Comparison of ENCODE assay signal across 8 cellular contexts in genomic region chr2:203014456-203015199, GRCh38. TPM values are rescaled to one million over a fixed set of nuclear protein-coding genes. Genes with fewer than 3 reads are reported as not detected.
A peak's percentile ranks its signal among the peaks of the same experiment; 100 is the strongest.
DNase-seq lines count a peak whose midpoint lies in the region; ATAC-seq and TF ChIP-seq lines count a peak whose summit lies in the region.

TSS of gene NBEAL1 (plus strand) at chr2:203014875. CDS start at chr2:203016385, 1,510 bp downstream.

- peak within 1 kb of the TSS; percentile 95 for H3K27ac ChIP-seq in upper lobe of right lung

- peaks cover 16% of the 10 kb centered on the region for H3K4me1 ChIP-seq in upper lobe of right lung

- TF ChIP-seq CTCF in GM13976 (IDR thresholded peaks at IDR 0.05; ENCODE audit: borderline replicate concordance, control extremely low read depth, extremely low read depth, insufficient read depth, missing control alignments): no peak
- no peak for TF ChIP-seq CTCF in upper lobe of right lung (IDR thresholded peaks at IDR 0.05)

- peak within 1 kb of the TSS; percentile 88 for H3K4me3 ChIP-seq in upper lobe of right lung

- peak; percentile 97 for ATAC-seq in HG02870 (IDR thresholded peaks at IDR 0.05; ENCODE audit: unreplicated experiment)
- peak; percentile 98 to 99 for ATAC-seq in left cardiac atrium
- ATAC-seq in upper lobe of right lung: peak; percentile 99

- no peaks in the 10 kb centered on the region for H3K27me3 ChIP-seq in upper lobe of right lung

- intact Hi-C loops in T-helper 1 cell treated with Interleukin-12 subunit alpha and Interleukin-12 subunit beta and Interleukin-4 antibody, amounts not matched to agents 30 ng/mL and 1 ng/mL, for 36 hours (cut with micrococcal nuclease): loop anchor here (1.0 to 10.0 kb wide), 16 partner anchors 49 to 1780 kb away; partner anchors contain the start of genes ABI2, BMPR2, CD28 and CYP20A1
- intact Hi-C loops in left cardiac atrium (cut with DNase I): no loop called here
- intact Hi-C loops in posterior vena cava (cut with DNase I): no loop called here
- intact Hi-C loops in upper lobe of right lung (cut with DNase I): no loop called here

- in situ Hi-C loops in GM13976 (cut with MboI; ENCODE audit: low sequenced_read_pairs, unreplicated experiment): no loop called here

- no peaks in the 10 kb centered on the region for H3K36me3 ChIP-seq in upper lobe of right lung

- no peaks in the 10 kb centered on the region for H3K9me3 ChIP-seq in upper lobe of right lung

- DNase-seq in GM13976 (ENCODE audit: low spot score): peak; percentile 97
- DNase-seq in NCI-H146 treated with DMSO at 0.1 percent for 48 hours (lab: John Stamatoyannopoulos, UW; ENCODE audit: unreplicated experiment): peak; percentile 85
- DNase-seq in amygdala (lab: John Stamatoyannopoulos, UW): peak; percentile 83 to 99 (median 97)
- peak; percentile 98 for DNase-seq in left cardiac atrium
- peak; percentile 100 for DNase-seq in posterior vena cava (ENCODE audit: low spot score)
- peak; percentile 99 for DNase-seq in upper lobe of right lung

RNA-seq across cellular contexts. Expression of gene NBEAL1, which starts in this region (rescaled TPM):
- total RNA-seq in T-helper 1 cell treated with Interleukin-12 subunit alpha and Interleukin-12 subunit beta and Interleukin-4 antibody, amounts not matched to agents 30 ng/mL and 1 ng/mL, for 36 hours: 12.7 and 16.7 TPM in 2 replicates
- total RNA-seq in left cardiac atrium (10 to 100 TPM; 19.8 to 21.1 TPM), posterior vena cava (10 to 100 TPM; 37.4 to 60.8 TPM), upper lobe of right lung (73.4 TPM)

Comparison
In these comparisons a context has a peak if more than half of its experiments do, and no peak if none do; other contexts are left out.
1. Peak in every context shown above with its lines: DNase-seq, ATAC-seq, H3K4me3 ChIP-seq and H3K27ac ChIP-seq.